34 cellular contexts compared by ENCODE assay signal in the genomic region with DNA sequence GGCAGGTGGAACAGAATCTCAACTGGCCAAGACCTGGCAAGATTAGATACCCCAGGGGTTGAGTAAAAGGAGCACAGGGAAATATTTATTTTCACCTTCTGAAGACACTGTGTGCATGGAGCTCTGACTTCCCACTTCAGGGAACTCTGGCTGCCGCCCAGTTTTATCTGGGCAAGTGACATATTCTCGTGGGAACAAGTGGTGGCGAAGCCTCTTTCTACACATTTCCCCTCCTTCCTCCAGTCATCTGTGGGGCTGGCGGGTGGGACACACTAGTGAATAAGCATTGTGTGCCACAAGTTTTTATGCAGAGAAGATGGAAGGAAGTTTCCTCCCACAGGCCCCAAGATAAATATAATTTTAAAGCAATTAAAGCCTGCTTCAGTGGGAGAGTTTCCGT. TPM values are rescaled to one million over a fixed set of nuclear protein-coding genes. Genes with fewer than 3 reads are reported as not detected.
"Had no signal": no experiment of that assay in that cellular context is flagged by ENCODE, and none has a peak within 500 bp of the region (broad histone marks: within the 10 kb centered on the region; RNA-seq: fewer than 3 reads in every experiment).

No MANE protein-coding gene starts in this region.

- H3K4me2 ChIP-seq: hepatocyte had no signal

- H3K27me3 Mint-ChIP-seq: activated B cell treated with CpG ODN at 0.5 μM for 24 hours; activated naive CD8-positive, alpha-beta T cell; activated T-cell treated with anti-CD3 and anti-CD28 coated beads, Interleukin-2, amount 50 U/mL, for 24 hours; central memory CD8-positive, alpha-beta T cell; effector memory CD8-positive, alpha-beta T cell; T-helper 17 cell had no signal

- H3K4me1 Mint-ChIP-seq: activated B cell treated with CpG ODN at 0.5 μM for 24 hours had no signal

- H3K9me3 Mint-ChIP-seq: activated B cell treated with CpG ODN at 0.5 μM for 24 hours; activated CD4-positive, alpha-beta memory T cell treated with anti-CD3 and anti-CD28 coated beads, Interleukin-2, amount 10 ng/mL, durations not matched to agents 7 days and 5 days; activated T-cell treated with anti-CD3 and anti-CD28 coated beads, Interleukin-2, amount 50 U/mL, for 24 hours; activated T-cell treated with anti-CD3 and anti-CD28 coated beads, Interleukin-2, amount 50 U/mL, for 72 hours; central memory CD8-positive, alpha-beta T cell; effector memory CD8-positive, alpha-beta T cell; T-helper 2 cell treated with Interferon-gamma antibody and Interleukin-4, amounts not matched to agents 5 μg/mL and 100 μg/mL, for 36 hours had no signal

- H2AFZ ChIP-seq: hepatocyte had no signal

- H3K9me3 ChIP-seq: esophagus squamous epithelium, gastroesophageal sphincter, heart right ventricle had no signal

- ATAC-seq: activated CD4-positive, CD25-positive, alpha-beta regulatory T cell treated with anti-CD3 and anti-CD28 coated beads, Interleukin-2, amount 50 U/mL, for 24 hours; activated T-cell treated with anti-CD3 and anti-CD28 coated beads, Interleukin-2, amount 50 U/mL, for 72 hours; effector memory CD8-positive, alpha-beta T cell; gastroesophageal sphincter; T-helper 17 cell had no signal

- DNase-seq: activated B cell treated with CpG ODN at 0.5 μM for 24 hours; activated CD4-positive, alpha-beta memory T cell treated with anti-CD3 and anti-CD28 coated beads, Interleukin-2, amount 10 ng/mL, durations not matched to agents 7 days and 5 days; activated CD4-positive, alpha-beta T cell treated with anti-CD3 and anti-CD28 coated beads for 48 hours; activated CD8-positive, alpha-beta memory T cell treated with anti-CD3 and anti-CD28 coated beads, Interleukin-2, amount 50 U/mL, for 48 hours; activated effector memory CD4-positive, alpha-beta T cell treated with Interleukin-2 at 50 U/mL for 16 hours; activated gamma-delta T cell treated with Interleukin-2 at 50 U/mL for 16 hours; activated naive CD4-positive, alpha-beta T cell treated with anti-CD3 and anti-CD28 coated beads, Interleukin-2, amount 50 U/mL, for 16 hours; activated naive CD4-positive, alpha-beta T cell treated with Interleukin-2 at 50 U/mL for 16 hours; activated T-cell treated with anti-CD3 and anti-CD28 coated beads for 4 hours; activated T-cell treated with anti-CD3 and anti-CD28 coated beads, Interleukin-2, amount 50 U/mL, for 24 hours; activated T-cell treated with anti-CD3 and anti-CD28 coated beads, Interleukin-2, amount 50 U/mL, for 72 hours; amniotic stem cell; brain microvascular endothelial cell; cortex of kidney; dermis blood vessel endothelial cell; effector CD4-positive, alpha-beta T cell; effector memory CD8-positive, alpha-beta T cell; esophagus squamous epithelium; foreskin melanocyte; heart right ventricle; T-helper 17 cell; T1000; WERI-Rb-1 had no signal

- H3K4me1 ChIP-seq: esophagus squamous epithelium, gastroesophageal sphincter had no signal

- H3K27ac Mint-ChIP-seq: activated B cell treated with CpG ODN at 0.5 μM for 24 hours; activated CD4-positive, alpha-beta memory T cell treated with anti-CD3 and anti-CD28 coated beads, Interleukin-2, amount 10 ng/mL, durations not matched to agents 7 days and 5 days; activated naive CD8-positive, alpha-beta T cell; activated T-cell treated with anti-CD3 and anti-CD28 coated beads, Interleukin-2, amount 50 U/mL, for 24 hours; activated T-cell treated with anti-CD3 and anti-CD28 coated beads, Interleukin-2, amount 50 U/mL, for 72 hours; effector memory CD8-positive, alpha-beta T cell; T-helper 17 cell; T-helper 2 cell treated with Interferon-gamma antibody and Interleukin-4, amounts not matched to agents 5 μg/mL and 100 μg/mL, for 36 hours had no signal

- H3K4me3 Mint-ChIP-seq: activated B cell treated with CpG ODN at 0.5 μM for 24 hours; activated CD4-positive, alpha-beta memory T cell treated with anti-CD3 and anti-CD28 coated beads, Interleukin-2, amount 10 ng/mL, durations not matched to agents 7 days and 5 days; activated naive CD8-positive, alpha-beta T cell; activated T-cell treated with anti-CD3 and anti-CD28 coated beads, Interleukin-2, amount 50 U/mL, for 24 hours; activated T-cell treated with anti-CD3 and anti-CD28 coated beads, Interleukin-2, amount 50 U/mL, for 72 hours; central memory CD8-positive, alpha-beta T cell; effector memory CD8-positive, alpha-beta T cell; T-helper 17 cell; T-helper 2 cell treated with Interferon-gamma antibody and Interleukin-4, amounts not matched to agents 5 μg/mL and 100 μg/mL, for 36 hours had no signal

- H3K27me3 ChIP-seq: brain microvascular endothelial cell, esophagus squamous epithelium, gastroesophageal sphincter, heart right ventricle, hepatocyte had no signal

- H3K27ac ChIP-seq: brain microvascular endothelial cell, epithelial cell of prostate, esophagus squamous epithelium, gastroesophageal sphincter, hepatocyte, WERI-Rb-1 had no signal

- H3K4me3 ChIP-seq: esophagus squamous epithelium, gastroesophageal sphincter, heart right ventricle, hepatocyte had no signal

RNA-seq across cellular contexts. Expression of a gene that starts 48.1 kb away (rescaled TPM):
- total RNA-seq: activated B cell treated with CpG ODN at 0.5 μM for 24 hours; activated CD4-positive, alpha-beta memory T cell treated with anti-CD3 and anti-CD28 coated beads, Interleukin-2, amount 10 ng/mL, durations not matched to agents 7 days and 5 days; activated T-cell treated with anti-CD3 and anti-CD28 coated beads, Interleukin-2, amount 50 U/mL, for 72 hours; astrocyte; chondrocyte; fibroblast of lung; fibroblast of villous mesenchyme; hepatocyte had no signal
- polyA plus RNA-seq: fibroblast of lung, hepatocyte had no signal
